In the genomic region with DNA sequence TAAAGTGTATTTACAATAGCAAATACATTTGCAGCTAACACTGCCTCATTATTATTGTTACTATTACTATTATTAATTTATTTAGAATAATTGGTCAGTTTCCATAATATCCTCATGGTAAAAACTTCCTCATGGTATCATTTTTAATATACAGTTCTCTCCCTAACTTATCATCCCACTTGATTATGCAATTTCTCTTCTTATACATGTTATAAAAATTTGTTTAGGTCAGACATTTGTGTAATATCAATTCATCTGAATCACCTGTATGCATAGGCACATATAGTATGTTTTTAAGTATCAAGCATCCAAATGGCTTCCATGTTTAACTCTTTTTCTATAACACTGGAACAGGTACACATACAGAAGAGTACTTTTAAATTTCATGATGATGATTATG, we compare ENCODE assay signal across 2 cellular contexts.
TF ChIP-seq lines count a peak whose summit lies in the region.

No MANE protein-coding gene starts in this region.

TF ChIP-seq in SK-N-SH, 30 proteins besides CTCF, POLR2A, EP300 and RAD21 (continued from another document):
- TF ChIP-seq, protein P1, sequence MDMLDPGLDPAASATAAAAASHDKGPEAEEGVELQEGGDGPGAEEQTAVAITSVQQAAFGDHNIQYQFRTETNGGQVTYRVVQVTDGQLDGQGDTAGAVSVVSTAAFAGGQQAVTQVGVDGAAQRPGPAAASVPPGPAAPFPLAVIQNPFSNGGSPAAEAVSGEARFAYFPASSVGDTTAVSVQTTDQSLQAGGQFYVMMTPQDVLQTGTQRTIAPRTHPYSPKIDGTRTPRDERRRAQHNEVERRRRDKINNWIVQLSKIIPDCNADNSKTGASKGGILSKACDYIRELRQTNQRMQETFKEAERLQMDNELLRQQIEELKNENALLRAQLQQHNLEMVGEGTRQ (IDR thresholded peaks at IDR 0.05; ENCODE audit: borderline replicate concordance, low read depth, low read length): no peak
- no peak for TF ChIP-seq ELF1 (IDR thresholded peaks at IDR 0.05)
- no peak for TF ChIP-seq EZH2phosphoT487 (IDR thresholded peaks at IDR 0.05; ENCODE audit: borderline replicate concordance, low read depth)
- no peak for TF ChIP-seq GABPA (IDR thresholded peaks at IDR 0.05; ENCODE audit: low read depth)
- TF ChIP-seq RXRA (IDR thresholded peaks at IDR 0.05; ENCODE audit: borderline replicate concordance, low read depth): no peak
- no peak for TF ChIP-seq SIN3A (IDR thresholded peaks at IDR 0.05; ENCODE audit: borderline replicate concordance, low read depth, low read length)
- no peak for TF ChIP-seq MEF2A (IDR thresholded peaks at IDR 0.05; ENCODE audit: borderline replicate concordance, low read depth)
- TF ChIP-seq FOXM1 (IDR thresholded peaks at IDR 0.05; ENCODE audit: low read depth): no peak
- TF ChIP-seq, protein P2, sequence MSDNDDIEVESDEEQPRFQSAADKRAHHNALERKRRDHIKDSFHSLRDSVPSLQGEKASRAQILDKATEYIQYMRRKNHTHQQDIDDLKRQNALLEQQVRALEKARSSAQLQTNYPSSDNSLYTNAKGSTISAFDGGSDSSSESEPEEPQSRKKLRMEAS (IDR thresholded peaks at IDR 0.05; ENCODE audit: low read depth): no peak
- TF ChIP-seq, protein P3, sequence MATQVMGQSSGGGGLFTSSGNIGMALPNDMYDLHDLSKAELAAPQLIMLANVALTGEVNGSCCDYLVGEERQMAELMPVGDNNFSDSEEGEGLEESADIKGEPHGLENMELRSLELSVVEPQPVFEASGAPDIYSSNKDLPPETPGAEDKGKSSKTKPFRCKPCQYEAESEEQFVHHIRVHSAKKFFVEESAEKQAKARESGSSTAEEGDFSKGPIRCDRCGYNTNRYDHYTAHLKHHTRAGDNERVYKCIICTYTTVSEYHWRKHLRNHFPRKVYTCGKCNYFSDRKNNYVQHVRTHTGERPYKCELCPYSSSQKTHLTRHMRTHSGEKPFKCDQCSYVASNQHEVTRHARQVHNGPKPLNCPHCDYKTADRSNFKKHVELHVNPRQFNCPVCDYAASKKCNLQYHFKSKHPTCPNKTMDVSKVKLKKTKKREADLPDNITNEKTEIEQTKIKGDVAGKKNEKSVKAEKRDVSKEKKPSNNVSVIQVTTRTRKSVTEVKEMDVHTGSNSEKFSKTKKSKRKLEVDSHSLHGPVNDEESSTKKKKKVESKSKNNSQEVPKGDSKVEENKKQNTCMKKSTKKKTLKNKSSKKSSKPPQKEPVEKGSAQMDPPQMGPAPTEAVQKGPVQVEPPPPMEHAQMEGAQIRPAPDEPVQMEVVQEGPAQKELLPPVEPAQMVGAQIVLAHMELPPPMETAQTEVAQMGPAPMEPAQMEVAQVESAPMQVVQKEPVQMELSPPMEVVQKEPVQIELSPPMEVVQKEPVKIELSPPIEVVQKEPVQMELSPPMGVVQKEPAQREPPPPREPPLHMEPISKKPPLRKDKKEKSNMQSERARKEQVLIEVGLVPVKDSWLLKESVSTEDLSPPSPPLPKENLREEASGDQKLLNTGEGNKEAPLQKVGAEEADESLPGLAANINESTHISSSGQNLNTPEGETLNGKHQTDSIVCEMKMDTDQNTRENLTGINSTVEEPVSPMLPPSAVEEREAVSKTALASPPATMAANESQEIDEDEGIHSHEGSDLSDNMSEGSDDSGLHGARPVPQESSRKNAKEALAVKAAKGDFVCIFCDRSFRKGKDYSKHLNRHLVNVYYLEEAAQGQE (IDR thresholded peaks at IDR 0.05; ENCODE audit: low read depth, low read length): no peak

TF ChIP-seq in SK-N-SH treated with all-trans-retinoic acid at 6 μM for 48 hours, 23 proteins besides CTCF, POLR2A, EP300 and RAD21 (continued from another document):
- TF ChIP-seq, protein P4, sequence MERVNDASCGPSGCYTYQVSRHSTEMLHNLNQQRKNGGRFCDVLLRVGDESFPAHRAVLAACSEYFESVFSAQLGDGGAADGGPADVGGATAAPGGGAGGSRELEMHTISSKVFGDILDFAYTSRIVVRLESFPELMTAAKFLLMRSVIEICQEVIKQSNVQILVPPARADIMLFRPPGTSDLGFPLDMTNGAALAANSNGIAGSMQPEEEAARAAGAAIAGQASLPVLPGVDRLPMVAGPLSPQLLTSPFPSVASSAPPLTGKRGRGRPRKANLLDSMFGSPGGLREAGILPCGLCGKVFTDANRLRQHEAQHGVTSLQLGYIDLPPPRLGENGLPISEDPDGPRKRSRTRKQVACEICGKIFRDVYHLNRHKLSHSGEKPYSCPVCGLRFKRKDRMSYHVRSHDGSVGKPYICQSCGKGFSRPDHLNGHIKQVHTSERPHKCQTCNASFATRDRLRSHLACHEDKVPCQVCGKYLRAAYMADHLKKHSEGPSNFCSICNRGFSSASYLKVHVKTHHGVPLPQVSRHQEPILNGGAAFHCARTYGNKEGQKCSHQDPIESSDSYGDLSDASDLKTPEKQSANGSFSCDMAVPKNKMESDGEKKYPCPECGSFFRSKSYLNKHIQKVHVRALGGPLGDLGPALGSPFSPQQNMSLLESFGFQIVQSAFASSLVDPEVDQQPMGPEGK (CRISPR knock-in tag; IDR thresholded peaks at IDR 0.05; ENCODE audit: borderline replicate concordance): no peak
- TF ChIP-seq CSDC2 (CRISPR knock-in tag; IDR thresholded peaks at IDR 0.05) (no peak), ZNF565 (CRISPR knock-in tag; conservative IDR thresholded peaks at IDR 0.05; ENCODE audit: low read depth) (no peak), ZFP30 (CRISPR knock-in tag; IDR thresholded peaks at IDR 0.05) (no peak), ISL1 (CRISPR knock-in tag; IDR thresholded peaks at IDR 0.05) (no peak), ZNF8 (CRISPR knock-in tag; IDR thresholded peaks at IDR 0.05) (no peak), SNAI2 (CRISPR knock-in tag; IDR thresholded peaks at IDR 0.05) (no peak)
TF ChIP-seq in SK-N-SH treated with all-trans-retinoic acid at 6 μM for 48 hours: peak in this region for 0.
